Comparison of ENCODE assay signal across 1 cellular context in the genomic region with DNA sequence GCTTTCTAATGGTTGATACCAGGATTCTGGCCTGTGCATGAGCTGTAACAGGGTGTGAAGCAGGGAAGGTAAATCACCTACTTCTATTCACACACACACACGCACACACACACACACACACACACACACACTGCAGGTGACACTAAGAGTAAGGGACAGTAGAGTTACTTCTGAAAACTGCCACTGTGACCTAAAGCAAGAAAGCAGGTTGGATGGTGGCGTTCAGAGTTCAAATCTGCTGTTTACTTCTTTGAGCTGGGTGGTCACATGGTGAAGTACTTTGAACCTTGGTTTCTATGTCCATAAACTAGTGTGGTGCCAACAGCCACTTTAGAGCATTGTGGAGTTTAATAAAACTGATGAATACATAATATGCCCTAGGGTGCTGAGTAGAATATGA.
TF ChIP-seq lines count a peak whose summit lies in the region.

No MANE protein-coding gene starts in this region.

TF ChIP-seq in HepG2, 621 proteins besides CTCF, POLR2A, EP300 and RAD21 (continued from another document and continues in another):
- TF ChIP-seq, protein P1, sequence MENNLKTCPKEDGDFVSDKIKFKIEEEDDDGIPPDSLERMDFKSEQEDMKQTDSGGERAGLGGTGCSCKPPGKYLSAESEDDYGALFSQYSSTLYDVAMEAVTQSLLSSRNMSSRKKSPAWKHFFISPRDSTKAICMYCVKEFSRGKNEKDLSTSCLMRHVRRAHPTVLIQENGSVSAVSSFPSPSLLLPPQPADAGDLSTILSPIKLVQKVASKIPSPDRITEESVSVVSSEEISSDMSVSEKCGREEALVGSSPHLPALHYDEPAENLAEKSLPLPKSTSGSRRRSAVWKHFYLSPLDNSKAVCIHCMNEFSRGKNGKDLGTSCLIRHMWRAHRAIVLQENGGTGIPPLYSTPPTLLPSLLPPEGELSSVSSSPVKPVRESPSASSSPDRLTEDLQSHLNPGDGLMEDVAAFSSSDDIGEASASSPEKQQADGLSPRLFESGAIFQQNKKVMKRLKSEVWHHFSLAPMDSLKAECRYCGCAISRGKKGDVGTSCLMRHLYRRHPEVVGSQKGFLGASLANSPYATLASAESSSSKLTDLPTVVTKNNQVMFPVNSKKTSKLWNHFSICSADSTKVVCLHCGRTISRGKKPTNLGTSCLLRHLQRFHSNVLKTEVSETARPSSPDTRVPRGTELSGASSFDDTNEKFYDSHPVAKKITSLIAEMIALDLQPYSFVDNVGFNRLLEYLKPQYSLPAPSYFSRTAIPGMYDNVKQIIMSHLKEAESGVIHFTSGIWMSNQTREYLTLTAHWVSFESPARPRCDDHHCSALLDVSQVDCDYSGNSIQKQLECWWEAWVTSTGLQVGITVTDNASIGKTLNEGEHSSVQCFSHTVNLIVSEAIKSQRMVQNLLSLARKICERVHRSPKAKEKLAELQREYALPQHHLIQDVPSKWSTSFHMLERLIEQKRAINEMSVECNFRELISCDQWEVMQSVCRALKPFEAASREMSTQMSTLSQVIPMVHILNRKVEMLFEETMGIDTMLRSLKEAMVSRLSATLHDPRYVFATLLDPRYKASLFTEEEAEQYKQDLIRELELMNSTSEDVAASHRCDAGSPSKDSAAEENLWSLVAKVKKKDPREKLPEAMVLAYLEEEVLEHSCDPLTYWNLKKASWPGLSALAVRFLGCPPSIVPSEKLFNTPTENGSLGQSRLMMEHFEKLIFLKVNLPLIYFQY (CRISPR knock-in tag; IDR thresholded peaks at IDR 0.05; ENCODE audit: borderline replicate concordance): no peak
- TF ChIP-seq SMAD3 (CRISPR knock-in tag; IDR thresholded peaks at IDR 0.05) (no peak), NCOA1 (CRISPR knock-in tag; IDR thresholded peaks at IDR 0.05) (no peak), MBNL3 (CRISPR knock-in tag; conservative IDR thresholded peaks at IDR 0.05) (no peak), SALL1 (CRISPR knock-in tag; IDR thresholded peaks at IDR 0.05) (peak; percentile 64; the same call in 1 of the 2 replicates), RBFOX2 (IDR thresholded peaks at IDR 0.05; ENCODE audit: low read depth, low read length) (no peak), ZNF260 (CRISPR knock-in tag; IDR thresholded peaks at IDR 0.05; ENCODE audit: borderline replicate concordance, low read depth) (no peak), ZNF10 (CRISPR knock-in tag; IDR thresholded peaks at IDR 0.05; ENCODE audit: borderline replicate concordance, low read depth) (no peak), ZNF772 (CRISPR knock-in tag; IDR thresholded peaks at IDR 0.05) (no peak), ZBTB20 (CRISPR knock-in tag; IDR thresholded peaks at IDR 0.05; ENCODE audit: borderline replicate concordance, low read depth) (peak; percentile 60; the same call in 1 of the 2 replicates), MTF1 (CRISPR knock-in tag; IDR thresholded peaks at IDR 0.05) (no peak), ZIK1 (CRISPR knock-in tag; IDR thresholded peaks at IDR 0.05; ENCODE audit: borderline replicate concordance, low read depth) (no peak), ZNF790 (CRISPR knock-in tag; IDR thresholded peaks at IDR 0.05; ENCODE audit: borderline replicate concordance) (no peak), SALL2 (CRISPR knock-in tag; IDR thresholded peaks at IDR 0.05) (no peak), REXO4 (CRISPR knock-in tag; IDR thresholded peaks at IDR 0.05; ENCODE audit: borderline replicate concordance) (no peak), ZNF441 (CRISPR knock-in tag; IDR thresholded peaks at IDR 0.05; ENCODE audit: borderline replicate concordance) (no peak), PHF5A (CRISPR knock-in tag; IDR thresholded peaks at IDR 0.05; ENCODE audit: low read depth, unreplicated experiment) (no peak), EHMT2 (IDR thresholded peaks at IDR 0.05; ENCODE audit: borderline replicate concordance, low read depth, low read length) (no peak; the same call in 1 of the 2 replicates), ESRRA (CRISPR knock-in tag; IDR thresholded peaks at IDR 0.05; ENCODE audit: low read depth) (0 out of 2 replicates have a peak, but pooled peaks have one; percentile 52), ZNF124 (CRISPR knock-in tag; IDR thresholded peaks at IDR 0.05) (no peak), ZNF3 (CRISPR knock-in tag; IDR thresholded peaks at IDR 0.05) (no peak), ZNF350 (CRISPR knock-in tag; IDR thresholded peaks at IDR 0.05; ENCODE audit: borderline replicate concordance, low read depth) (no peak), ZBTB7B (CRISPR knock-in tag; IDR thresholded peaks at IDR 0.05) (no peak), ZNF468 (CRISPR knock-in tag; IDR thresholded peaks at IDR 0.05) (no peak), ZNF773 (CRISPR knock-in tag; IDR thresholded peaks at IDR 0.05; ENCODE audit: borderline replicate concordance) (no peak), CCAR2 (optimal IDR thresholded peaks at IDR 0.05; ENCODE audit: low read depth, low read length) (no peak), XRCC5 (optimal IDR thresholded peaks at IDR 0.05; ENCODE audit: low read length) (no peak), ARNT2 (CRISPR knock-in tag; IDR thresholded peaks at IDR 0.05; ENCODE audit: low read depth) (no peak), ZNF629 (CRISPR knock-in tag; conservative IDR thresholded peaks at IDR 0.05) (no peak)
- TF ChIP-seq, protein P2, sequence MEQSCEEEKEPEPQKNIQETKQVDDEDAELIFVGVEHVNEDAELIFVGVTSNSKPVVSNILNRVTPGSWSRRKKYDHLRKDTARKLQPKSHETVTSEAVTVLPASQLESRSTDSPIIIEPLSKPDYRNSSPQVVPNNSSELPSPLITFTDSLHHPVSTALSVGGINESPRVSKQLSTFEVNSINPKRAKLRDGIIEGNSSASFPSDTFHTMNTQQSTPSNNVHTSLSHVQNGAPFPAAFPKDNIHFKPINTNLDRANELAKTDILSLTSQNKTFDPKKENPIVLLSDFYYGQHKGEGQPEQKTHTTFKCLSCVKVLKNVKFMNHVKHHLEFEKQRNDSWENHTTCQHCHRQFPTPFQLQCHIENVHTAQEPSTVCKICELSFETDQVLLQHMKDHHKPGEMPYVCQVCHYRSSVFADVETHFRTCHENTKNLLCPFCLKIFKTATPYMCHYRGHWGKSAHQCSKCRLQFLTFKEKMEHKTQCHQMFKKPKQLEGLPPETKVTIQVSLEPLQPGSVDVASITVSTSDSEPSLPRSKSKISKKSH (CRISPR knock-in tag; IDR thresholded peaks at IDR 0.05; ENCODE audit: borderline replicate concordance): no peak
- TF ChIP-seq, protein P3, sequence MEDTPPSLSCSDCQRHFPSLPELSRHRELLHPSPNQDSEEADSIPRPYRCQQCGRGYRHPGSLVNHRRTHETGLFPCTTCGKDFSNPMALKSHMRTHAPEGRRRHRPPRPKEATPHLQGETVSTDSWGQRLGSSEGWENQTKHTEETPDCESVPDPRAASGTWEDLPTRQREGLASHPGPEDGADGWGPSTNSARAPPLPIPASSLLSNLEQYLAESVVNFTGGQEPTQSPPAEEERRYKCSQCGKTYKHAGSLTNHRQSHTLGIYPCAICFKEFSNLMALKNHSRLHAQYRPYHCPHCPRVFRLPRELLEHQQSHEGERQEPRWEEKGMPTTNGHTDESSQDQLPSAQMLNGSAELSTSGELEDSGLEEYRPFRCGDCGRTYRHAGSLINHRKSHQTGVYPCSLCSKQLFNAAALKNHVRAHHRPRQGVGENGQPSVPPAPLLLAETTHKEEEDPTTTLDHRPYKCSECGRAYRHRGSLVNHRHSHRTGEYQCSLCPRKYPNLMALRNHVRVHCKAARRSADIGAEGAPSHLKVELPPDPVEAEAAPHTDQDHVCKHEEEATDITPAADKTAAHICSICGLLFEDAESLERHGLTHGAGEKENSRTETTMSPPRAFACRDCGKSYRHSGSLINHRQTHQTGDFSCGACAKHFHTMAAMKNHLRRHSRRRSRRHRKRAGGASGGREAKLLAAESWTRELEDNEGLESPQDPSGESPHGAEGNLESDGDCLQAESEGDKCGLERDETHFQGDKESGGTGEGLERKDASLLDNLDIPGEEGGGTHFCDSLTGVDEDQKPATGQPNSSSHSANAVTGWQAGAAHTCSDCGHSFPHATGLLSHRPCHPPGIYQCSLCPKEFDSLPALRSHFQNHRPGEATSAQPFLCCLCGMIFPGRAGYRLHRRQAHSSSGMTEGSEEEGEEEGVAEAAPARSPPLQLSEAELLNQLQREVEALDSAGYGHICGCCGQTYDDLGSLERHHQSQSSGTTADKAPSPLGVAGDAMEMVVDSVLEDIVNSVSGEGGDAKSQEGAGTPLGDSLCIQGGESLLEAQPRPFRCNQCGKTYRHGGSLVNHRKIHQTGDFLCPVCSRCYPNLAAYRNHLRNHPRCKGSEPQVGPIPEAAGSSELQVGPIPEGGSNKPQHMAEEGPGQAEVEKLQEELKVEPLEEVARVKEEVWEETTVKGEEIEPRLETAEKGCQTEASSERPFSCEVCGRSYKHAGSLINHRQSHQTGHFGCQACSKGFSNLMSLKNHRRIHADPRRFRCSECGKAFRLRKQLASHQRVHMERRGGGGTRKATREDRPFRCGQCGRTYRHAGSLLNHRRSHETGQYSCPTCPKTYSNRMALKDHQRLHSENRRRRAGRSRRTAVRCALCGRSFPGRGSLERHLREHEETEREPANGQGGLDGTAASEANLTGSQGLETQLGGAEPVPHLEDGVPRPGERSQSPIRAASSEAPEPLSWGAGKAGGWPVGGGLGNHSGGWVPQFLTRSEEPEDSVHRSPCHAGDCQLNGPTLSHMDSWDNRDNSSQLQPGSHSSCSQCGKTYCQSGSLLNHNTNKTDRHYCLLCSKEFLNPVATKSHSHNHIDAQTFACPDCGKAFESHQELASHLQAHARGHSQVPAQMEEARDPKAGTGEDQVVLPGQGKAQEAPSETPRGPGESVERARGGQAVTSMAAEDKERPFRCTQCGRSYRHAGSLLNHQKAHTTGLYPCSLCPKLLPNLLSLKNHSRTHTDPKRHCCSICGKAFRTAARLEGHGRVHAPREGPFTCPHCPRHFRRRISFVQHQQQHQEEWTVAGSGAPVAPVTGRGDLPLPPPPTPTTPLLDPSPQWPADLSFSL (CRISPR knock-in tag; IDR thresholded peaks at IDR 0.05): peak; percentile 91
- TF ChIP-seq, protein P4, sequence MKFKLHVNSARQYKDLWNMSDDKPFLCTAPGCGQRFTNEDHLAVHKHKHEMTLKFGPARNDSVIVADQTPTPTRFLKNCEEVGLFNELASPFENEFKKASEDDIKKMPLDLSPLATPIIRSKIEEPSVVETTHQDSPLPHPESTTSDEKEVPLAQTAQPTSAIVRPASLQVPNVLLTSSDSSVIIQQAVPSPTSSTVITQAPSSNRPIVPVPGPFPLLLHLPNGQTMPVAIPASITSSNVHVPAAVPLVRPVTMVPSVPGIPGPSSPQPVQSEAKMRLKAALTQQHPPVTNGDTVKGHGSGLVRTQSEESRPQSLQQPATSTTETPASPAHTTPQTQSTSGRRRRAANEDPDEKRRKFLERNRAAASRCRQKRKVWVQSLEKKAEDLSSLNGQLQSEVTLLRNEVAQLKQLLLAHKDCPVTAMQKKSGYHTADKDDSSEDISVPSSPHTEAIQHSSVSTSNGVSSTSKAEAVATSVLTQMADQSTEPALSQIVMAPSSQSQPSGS (CRISPR knock-in tag; IDR thresholded peaks at IDR 0.05): no peak
- TF ChIP-seq, protein P5, sequence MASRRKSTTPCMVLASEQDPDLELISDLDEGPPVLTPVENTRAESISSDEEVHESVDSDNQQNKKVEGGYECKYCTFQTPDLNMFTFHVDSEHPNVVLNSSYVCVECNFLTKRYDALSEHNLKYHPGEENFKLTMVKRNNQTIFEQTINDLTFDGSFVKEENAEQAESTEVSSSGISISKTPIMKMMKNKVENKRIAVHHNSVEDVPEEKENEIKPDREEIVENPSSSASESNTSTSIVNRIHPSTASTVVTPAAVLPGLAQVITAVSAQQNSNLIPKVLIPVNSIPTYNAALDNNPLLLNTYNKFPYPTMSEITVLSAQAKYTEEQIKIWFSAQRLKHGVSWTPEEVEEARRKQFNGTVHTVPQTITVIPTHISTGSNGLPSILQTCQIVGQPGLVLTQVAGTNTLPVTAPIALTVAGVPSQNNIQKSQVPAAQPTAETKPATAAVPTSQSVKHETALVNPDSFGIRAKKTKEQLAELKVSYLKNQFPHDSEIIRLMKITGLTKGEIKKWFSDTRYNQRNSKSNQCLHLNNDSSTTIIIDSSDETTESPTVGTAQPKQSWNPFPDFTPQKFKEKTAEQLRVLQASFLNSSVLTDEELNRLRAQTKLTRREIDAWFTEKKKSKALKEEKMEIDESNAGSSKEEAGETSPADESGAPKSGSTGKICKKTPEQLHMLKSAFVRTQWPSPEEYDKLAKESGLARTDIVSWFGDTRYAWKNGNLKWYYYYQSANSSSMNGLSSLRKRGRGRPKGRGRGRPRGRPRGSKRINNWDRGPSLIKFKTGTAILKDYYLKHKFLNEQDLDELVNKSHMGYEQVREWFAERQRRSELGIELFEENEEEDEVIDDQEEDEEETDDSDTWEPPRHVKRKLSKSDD (CRISPR knock-in tag; IDR thresholded peaks at IDR 0.05; ENCODE audit: low read depth): no peak
- TF ChIP-seq, protein P6, sequence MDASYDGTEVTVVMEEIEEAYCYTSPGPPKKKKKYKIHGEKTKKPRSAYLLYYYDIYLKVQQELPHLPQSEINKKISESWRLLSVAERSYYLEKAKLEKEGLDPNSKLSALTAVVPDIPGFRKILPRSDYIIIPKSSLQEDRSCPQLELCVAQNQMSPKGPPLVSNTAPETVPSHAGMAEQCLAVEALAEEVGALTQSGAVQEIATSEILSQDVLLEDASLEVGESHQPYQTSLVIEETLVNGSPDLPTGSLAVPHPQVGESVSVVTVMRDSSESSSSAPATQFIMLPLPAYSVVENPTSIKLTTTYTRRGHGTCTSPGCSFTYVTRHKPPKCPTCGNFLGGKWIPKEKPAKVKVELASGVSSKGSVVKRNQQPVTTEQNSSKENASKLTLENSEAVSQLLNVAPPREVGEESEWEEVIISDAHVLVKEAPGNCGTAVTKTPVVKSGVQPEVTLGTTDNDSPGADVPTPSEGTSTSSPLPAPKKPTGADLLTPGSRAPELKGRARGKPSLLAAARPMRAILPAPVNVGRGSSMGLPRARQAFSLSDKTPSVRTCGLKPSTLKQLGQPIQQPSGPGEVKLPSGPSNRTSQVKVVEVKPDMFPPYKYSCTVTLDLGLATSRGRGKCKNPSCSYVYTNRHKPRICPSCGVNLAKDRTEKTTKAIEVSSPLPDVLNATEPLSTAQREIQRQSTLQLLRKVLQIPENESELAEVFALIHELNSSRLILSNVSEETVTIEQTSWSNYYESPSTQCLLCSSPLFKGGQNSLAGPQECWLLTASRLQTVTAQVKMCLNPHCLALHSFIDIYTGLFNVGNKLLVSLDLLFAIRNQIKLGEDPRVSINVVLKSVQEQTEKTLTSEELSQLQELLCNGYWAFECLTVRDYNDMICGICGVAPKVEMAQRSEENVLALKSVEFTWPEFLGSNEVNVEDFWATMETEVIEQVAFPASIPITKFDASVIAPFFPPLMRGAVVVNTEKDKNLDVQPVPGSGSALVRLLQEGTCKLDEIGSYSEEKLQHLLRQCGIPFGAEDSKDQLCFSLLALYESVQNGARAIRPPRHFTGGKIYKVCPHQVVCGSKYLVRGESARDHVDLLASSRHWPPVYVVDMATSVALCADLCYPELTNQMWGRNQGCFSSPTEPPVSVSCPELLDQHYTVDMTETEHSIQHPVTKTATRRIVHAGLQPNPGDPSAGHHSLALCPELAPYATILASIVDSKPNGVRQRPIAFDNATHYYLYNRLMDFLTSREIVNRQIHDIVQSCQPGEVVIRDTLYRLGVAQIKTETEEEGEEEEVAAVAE (CRISPR knock-in tag; IDR thresholded peaks at IDR 0.05; ENCODE audit: borderline replicate concordance): no peak
- TF ChIP-seq, protein P7, sequence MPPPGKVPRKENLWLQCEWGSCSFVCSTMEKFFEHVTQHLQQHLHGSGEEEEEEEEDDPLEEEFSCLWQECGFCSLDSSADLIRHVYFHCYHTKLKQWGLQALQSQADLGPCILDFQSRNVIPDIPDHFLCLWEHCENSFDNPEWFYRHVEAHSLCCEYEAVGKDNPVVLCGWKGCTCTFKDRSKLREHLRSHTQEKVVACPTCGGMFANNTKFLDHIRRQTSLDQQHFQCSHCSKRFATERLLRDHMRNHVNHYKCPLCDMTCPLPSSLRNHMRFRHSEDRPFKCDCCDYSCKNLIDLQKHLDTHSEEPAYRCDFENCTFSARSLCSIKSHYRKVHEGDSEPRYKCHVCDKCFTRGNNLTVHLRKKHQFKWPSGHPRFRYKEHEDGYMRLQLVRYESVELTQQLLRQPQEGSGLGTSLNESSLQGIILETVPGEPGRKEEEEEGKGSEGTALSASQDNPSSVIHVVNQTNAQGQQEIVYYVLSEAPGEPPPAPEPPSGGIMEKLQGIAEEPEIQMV (CRISPR knock-in tag; IDR thresholded peaks at IDR 0.05; ENCODE audit: low read depth): no peak
